In the genomic region with DNA sequence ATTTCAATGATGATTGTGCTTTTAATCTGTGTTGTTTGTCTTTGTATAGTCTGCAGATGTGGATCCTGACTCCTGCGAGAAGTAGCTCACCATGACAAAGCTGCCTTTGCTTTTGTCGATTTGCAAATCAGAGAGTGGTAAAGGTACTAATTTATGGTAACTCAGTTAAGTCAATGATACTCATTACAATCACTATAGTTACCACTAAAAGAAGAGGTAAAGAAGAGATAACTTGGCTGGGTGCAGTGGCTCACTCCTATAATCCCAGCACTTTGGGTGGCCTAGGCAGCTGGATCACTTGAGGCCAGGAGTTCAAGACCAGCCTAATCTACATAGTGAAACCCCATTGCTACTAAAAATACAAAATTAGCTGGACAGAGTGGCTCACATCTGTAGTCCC, we compare ENCODE assay signal across 1 cellular context.
TF ChIP-seq lines count a peak whose summit lies in the region.

No MANE protein-coding gene starts in this region.

TF ChIP-seq in H1, 55 proteins besides CTCF, POLR2A, EP300 and RAD21:
- TF ChIP-seq KDM1A (IDR thresholded peaks at IDR 0.05; ENCODE audit: borderline replicate concordance, low read length): peak; percentile 41; the same call in 1 of the 2 replicates
TF ChIP-seq in H1: peak in this region for 1; not testable (repeated sequence) for 54.
